ENCODE assay signal across 9 cellular contexts in the genomic region with DNA sequence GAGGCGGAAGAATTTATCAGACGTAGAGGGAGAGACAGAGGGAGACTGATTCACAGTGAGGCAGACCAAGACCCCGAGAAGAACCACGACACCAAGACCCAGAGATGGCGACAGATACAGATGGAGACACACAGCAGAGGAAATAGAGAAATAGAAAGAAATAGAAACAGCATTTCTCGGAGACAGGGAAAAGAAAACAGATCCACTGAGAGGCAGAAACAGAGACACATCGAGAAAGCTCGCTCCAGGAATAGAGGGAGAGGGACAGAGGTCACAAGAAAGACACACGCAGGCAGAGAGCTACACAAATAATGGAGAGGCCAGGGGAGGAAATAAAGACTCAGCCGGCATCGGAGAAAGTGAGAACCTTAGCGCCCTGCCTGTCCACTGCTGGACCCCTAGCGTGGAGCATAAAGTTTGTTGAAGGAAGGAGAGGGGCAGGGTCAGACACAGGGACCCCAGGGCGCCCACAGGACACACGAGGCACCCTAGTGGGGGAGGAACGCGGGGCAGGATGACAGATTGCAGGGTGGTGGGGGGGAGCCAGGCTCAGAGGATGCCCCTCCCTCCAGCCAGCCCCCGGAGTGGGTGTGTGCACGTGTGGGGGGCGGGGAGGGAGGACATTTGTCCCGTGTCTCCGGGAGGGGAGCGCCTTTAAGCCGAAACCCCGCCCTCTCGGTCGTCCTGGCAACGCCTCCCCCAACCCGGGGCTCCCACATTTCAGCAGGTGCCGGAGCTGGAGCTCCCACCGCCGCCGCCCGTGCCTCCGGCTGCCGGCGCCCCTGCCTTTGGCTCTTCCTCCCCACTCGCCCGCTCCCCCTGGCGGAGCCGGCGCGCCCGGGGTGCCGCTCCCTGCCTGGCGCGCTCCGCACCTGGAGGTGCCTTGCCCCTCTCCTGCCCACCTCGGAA. TPM values are rescaled to one million over a fixed set of nuclear protein-coding genes. Genes with fewer than 3 reads are reported as not detected.
DNase-seq lines count a peak whose midpoint lies in the region; ATAC-seq, FAIRE-seq and TF ChIP-seq lines count a peak whose summit lies in the region.
"Had no signal": no experiment of that assay in that cellular context is flagged by ENCODE, and none has a peak within 500 bp of the region (broad histone marks: within the 10 kb centered on the region; RNA-seq: fewer than 3 reads in every experiment).

A gene (plus strand): TSS at position 716 of the 909 bp plus-strand sequence. CDS start 298 bp downstream, outside the sequence.

- H4K20me1 ChIP-seq in astrocyte (ENCODE audit: insufficient read depth, low read length): peaks cover 7% of the 10 kb centered on the region

- no peaks in the 10 kb centered on the region for H3K9me3 ChIP-seq in astrocyte (ENCODE audit: insufficient read depth, low read depth, low read length)

- no peak for FAIRE-seq in astrocyte (lab: Jason Lieb, UNC)
- FAIRE-seq: A204.1 had no signal

- H3K79me2 ChIP-seq in astrocyte (ENCODE audit: insufficient read depth, low read length): no peaks in the 10 kb centered on the region

- H3K4me1 ChIP-seq in astrocyte (ENCODE audit: insufficient read depth, low read length): peaks cover 15% of the 10 kb centered on the region

- peak within 1 kb of the TSS; percentile 27 for H2AFZ ChIP-seq in astrocyte (ENCODE audit: low read depth, low read length)

- no peak within 1 kb of the TSS for H3K27ac Mint-ChIP-seq in astrocyte (ENCODE audit: unreplicated experiment)

- peak within 1 kb of the TSS; percentile 58 for H3K9ac ChIP-seq in astrocyte (ENCODE audit: low read length)

- no peaks in the 10 kb centered on the region for H3K4me1 Mint-ChIP-seq in astrocyte (ENCODE audit: low read depth, unreplicated experiment)

- TF ChIP-seq CTCF in astrocyte (IDR thresholded peaks at IDR 0.05; ENCODE audit: insufficient read depth, low read depth, low read length): no peak

- peak within 1 kb of the TSS; percentile 30 for H3K4me3 ChIP-seq in astrocyte (ENCODE audit: insufficient read depth, low read depth, low read length)

- peaks cover 6% of the 10 kb centered on the region for H3K36me3 Mint-ChIP-seq in astrocyte (ENCODE audit: low read depth, unreplicated experiment)

- no peak within 1 kb of the TSS for H3K27ac ChIP-seq in astrocyte (ENCODE audit: low read depth, low read length)

- peak within 1 kb of the TSS; percentile 79 for H3K4me2 ChIP-seq in astrocyte (ENCODE audit: low read length)

- H3K27me3 ChIP-seq in astrocyte (ENCODE audit: insufficient read depth, low read length): peaks cover 51% of the 10 kb centered on the region

- DNase-seq in DMS 273 (lab: John Stamatoyannopoulos, UW; ENCODE audit: unreplicated experiment) (peak; percentile 63), DMS 273 treated with DMSO at 0.1 percent for 48 hours (lab: John Stamatoyannopoulos, UW) (no peak), SK-N-DZ (ENCODE audit: low spot score) (peak; percentile 40), astrocyte (ENCODE audit: low read depth) (no peak), iPS-NIHi11 (ENCODE audit: low spot score) (peak; percentile 60)
- DNase-seq in stimulated activated CD4-positive, alpha-beta T cell treated with anti-CD3 and anti-CD28 coated beads, Interleukin-2, amount 100 ng/mL, for 24 hours: peak; percentile 50 to 57
- DNase-seq in NK-92 treated with Interleukin-12 subunit alpha and Interleukin-12 subunit beta, amount 100 ng/mL, for 24 hours (lab: John Stamatoyannopoulos, UW): no peak

- H3K9me3 Mint-ChIP-seq in astrocyte (ENCODE audit: unreplicated experiment): no peaks in the 10 kb centered on the region

- peaks cover 1% of the 10 kb centered on the region for H3K36me3 ChIP-seq in astrocyte (ENCODE audit: insufficient read depth, low read length)

- ATAC-seq in HG03565 (IDR thresholded peaks at IDR 0.05; ENCODE audit: unreplicated experiment): no peak

- H3K4me3 Mint-ChIP-seq in astrocyte (ENCODE audit: unreplicated experiment): peak within 1 kb of the TSS; percentile 66

- peaks cover 25% of the 10 kb centered on the region for H3K27me3 Mint-ChIP-seq in astrocyte (ENCODE audit: low read depth, unreplicated experiment)

RNA-seq across cellular contexts. Expression of the gene that starts here (rescaled TPM):
- 1.2 TPM in 1 of 2 replicates, not detected in the other for polyA plus RNA-seq in SK-N-DZ (2014; cell fraction: cytosol; rRNA removed)
- 0.39 and 1.2 TPM in 2 replicates for polyA plus RNA-seq in SK-N-DZ (2014; cell fraction: nucleus; rRNA removed)
- 0.29 and 0.41 TPM in 2 replicates for total RNA-seq in astrocyte

Comparison
In these comparisons a context has a peak if more than half of its experiments do, and no peak if none do; other contexts are left out.
1. DNase-seq: peak in DMS 273 (single experiment), SK-N-DZ (single experiment), iPS-NIHi11 (single experiment) and stimulated activated CD4-positive, alpha-beta T cell treated with anti-CD3 and anti-CD28 coated beads, Interleukin-2, amount 100 ng/mL, for 24 hours (2 of 2); none in DMS 273 treated with DMSO at 0.1 percent for 48 hours (single experiment), astrocyte (single experiment) and NK-92 treated with Interleukin-12 subunit alpha and Interleukin-12 subunit beta, amount 100 ng/mL, for 24 hours (single experiment).